21 cellular contexts compared by ENCODE assay signal in genomic region chr3:187519428-187519890, GRCh38.
DNase-seq lines count a peak whose midpoint lies in the region; ATAC-seq, FAIRE-seq and TF ChIP-seq lines count a peak whose summit lies in the region.
"Had no signal": no experiment of that assay in that cellular context is flagged by ENCODE, and none has a peak within 500 bp of the region (broad histone marks: within the 10 kb centered on the region; RNA-seq: fewer than 3 reads in every experiment).

No MANE protein-coding gene starts in this region.

- H3K4me1 Mint-ChIP-seq in nephron (peaks cover 7% of the 10 kb centered on the region), CD14-positive monocyte (no peaks in the 10 kb centered on the region)
- H3K4me1 Mint-ChIP-seq: naive thymus-derived CD8-positive, alpha-beta T cell; stimulated activated memory B cell treated with anti-CD40 and anti-IgM and Interleukin-4, amounts not matched to agents 10 μg/mL and 1 μg/mL and 100 μg/mL, for 72 hours had no signal

- no peak overlapping the region for H2BK120ac ChIP-seq in H1 (replicated peaks; ENCODE audit: low read depth, low read length)

- CTCF ChIA-PET in H1 (lab: Charles Lee; ENCODE audit: partially characterized antibody), result interaction anchor here (0.7 to 1.5 kb wide), 3 partner anchors 9 to 199 kb away, joined by 3 to 4 read pairs (median 3); no protein-coding TSS in a partner anchor

- H3K23me2 ChIP-seq in H1 (ENCODE audit: low read depth, low read length), result no peaks in the 10 kb centered on the region; the same call in none of the 2 replicates

- POLR2A ChIA-PET in H1 (lab: Charles Lee; ENCODE audit: partially characterized antibody), result interaction anchor here (1.3 kb wide), 1 partner anchor 53 kb away, joined by 5 read pairs; no protein-coding TSS in a partner anchor

- H3K27me3 ChIP-seq in HUES64 (ENCODE audit: insufficient read depth, low read length) (no peaks in the 10 kb centered on the region), H1 (replicated peaks in 1 of 4; ENCODE audit: control insufficient read depth in 3 of 4, extremely low read depth in 1 of 4, insufficient read depth in 3 of 4, low read length in 3 of 4) (no peaks in the 10 kb centered on the region)
- H3K27me3 ChIP-seq: upper lobe of right lung had no signal

- peak overlapping the region; percentile 13 for H4K5ac ChIP-seq in H1 (ENCODE audit: insufficient read length, low read depth, low read length)

- no peaks in the 10 kb centered on the region for H3K79me2 ChIP-seq in H1 (ENCODE audit: control insufficient read depth in 1 of 2, insufficient read depth in 2 of 2, low read length in 2 of 2)

- no peak for TF ChIP-seq CTCF in H1 (IDR thresholded peaks at IDR 0.05; ENCODE audit: control extremely low read depth in 1 of 3, insufficient read depth in 1 of 3, low read depth in 1 of 3, low read length in 3 of 3)
- TF ChIP-seq CTCF in nephron (IDR thresholded peaks at IDR 0.05; ENCODE audit: unreplicated experiment in 3 of 3), result no peak
- TF ChIP-seq CTCF in CD14-positive monocyte (IDR thresholded peaks at IDR 0.05), result no peak

- no peak overlapping the region for H2AFZ ChIP-seq in H1 (ENCODE audit: low read length)

- intact Hi-C loops in CD14-positive monocyte (cut with micrococcal nuclease), result no loop called here

- H3K4me1 ChIP-seq in HUES64 (ENCODE audit: insufficient read depth, low read length), result peaks cover 31% of the 10 kb centered on the region
- peaks cover 2 to 16% (median 9%) of the 10 kb centered on the region in 4 experiments; a peak in 4 of 7 replicates for H3K4me1 ChIP-seq in H1 (replicated peaks in 1 of 4; ENCODE audit: control insufficient read depth in 3 of 4, insufficient read depth in 4 of 4, low read length in 3 of 4)
- H3K4me1 ChIP-seq: upper lobe of right lung had no signal

- no peak overlapping the region for H3K56ac ChIP-seq in H1 (replicated peaks; ENCODE audit: insufficient read length, low read depth, low read length)

- TF ChIP-seq EP300 in H1 (IDR thresholded peaks at IDR 0.05; ENCODE audit: borderline replicate concordance in 1 of 2, low read depth in 2 of 2, low read length in 2 of 2), result 0 out of 3 replicates have a peak, but pooled peaks of 1 of the 2 experiments have one; percentile 12

- H3K36me3 Mint-ChIP-seq in nephron (ENCODE audit: low read depth) (no peaks in the 10 kb centered on the region), CD14-positive monocyte (no peaks in the 10 kb centered on the region)
- H3K36me3 Mint-ChIP-seq: naive thymus-derived CD8-positive, alpha-beta T cell; stimulated activated memory B cell treated with anti-CD40 and anti-IgM and Interleukin-4, amounts not matched to agents 10 μg/mL and 1 μg/mL and 100 μg/mL, for 72 hours had no signal

- H4K20me1 ChIP-seq in H1 (replicated peaks in 1 of 2; ENCODE audit: control insufficient read depth in 1 of 2, insufficient read depth in 2 of 2, low read length in 2 of 2), result no peaks in the 10 kb centered on the region

- no peak for ATAC-seq in HG02970 (IDR thresholded peaks at IDR 0.05; ENCODE audit: low FRiP score, unreplicated experiment)
- ATAC-seq: naive thymus-derived CD8-positive, alpha-beta T cell; stimulated activated memory B cell treated with anti-CD40 and anti-IgM and Interleukin-4, amounts not matched to agents 10 μg/mL and 1 μg/mL and 100 μg/mL, for 72 hours; upper lobe of right lung had no signal

- H3K9me3 ChIP-seq in HUES64 (ENCODE audit: insufficient read depth, low read depth, low read length) (no peaks in the 10 kb centered on the region), H1 (ENCODE audit: insufficient read depth in 2 of 2, low read depth in 1 of 2, low read length in 1 of 2) (no peaks in the 10 kb centered on the region)
- H3K9me3 ChIP-seq: SK-N-SH, upper lobe of right lung had no signal

- no peaks in the 10 kb centered on the region for H3K9me3 Mint-ChIP-seq in nephron
- no peaks in the 10 kb centered on the region for H3K9me3 Mint-ChIP-seq in CD14-positive monocyte
- H3K9me3 Mint-ChIP-seq: naive thymus-derived CD8-positive, alpha-beta T cell; stimulated activated memory B cell treated with anti-CD40 and anti-IgM and Interleukin-4, amounts not matched to agents 10 μg/mL and 1 μg/mL and 100 μg/mL, for 72 hours had no signal

- peak overlapping the region; percentile 16 for H2BK20ac ChIP-seq in H1 (ENCODE audit: low read length)

- H3K36me3 ChIP-seq in HUES64 (ENCODE audit: insufficient read depth, low read length), result no peaks in the 10 kb centered on the region
- H3K36me3 ChIP-seq in H1 (ENCODE audit: control insufficient read depth in 2 of 4, insufficient read depth in 4 of 4, low read length in 3 of 4), result peaks cover 0 to 2% (median 0%) of the 10 kb centered on the region in 4 experiments; a peak in 1 of 8 replicates
- H3K36me3 ChIP-seq: upper lobe of right lung had no signal

- no peaks in the 10 kb centered on the region for H3K27me3 Mint-ChIP-seq in nephron (ENCODE audit: low read depth)
- H3K27me3 Mint-ChIP-seq in CD14-positive monocyte (ENCODE audit: low read depth in 3 of 3), result peaks cover 0 to 4% (median 1%) of the 10 kb centered on the region in 3 donors
- H3K27me3 Mint-ChIP-seq: stimulated activated memory B cell treated with anti-CD40 and anti-IgM and Interleukin-4, amounts not matched to agents 10 μg/mL and 1 μg/mL and 100 μg/mL, for 72 hours had no signal

- no peak overlapping the region for H3K4me3 Mint-ChIP-seq in nephron
- H3K4me3 Mint-ChIP-seq in CD14-positive monocyte, result no peak overlapping the region
- H3K4me3 Mint-ChIP-seq: naive thymus-derived CD8-positive, alpha-beta T cell; stimulated activated memory B cell treated with anti-CD40 and anti-IgM and Interleukin-4, amounts not matched to agents 10 μg/mL and 1 μg/mL and 100 μg/mL, for 72 hours had no signal

- H3K27ac ChIP-seq in HUES64 (ENCODE audit: low read depth, low read length) (peak overlapping the region; percentile 81), H1 (ENCODE audit: low read depth, low read length) (no peak overlapping the region)
- H3K27ac ChIP-seq: upper lobe of right lung had no signal

- H2BK12ac ChIP-seq in H1 (ENCODE audit: low read depth, low read length), result no peak overlapping the region

- H2BK15ac ChIP-seq in H1 (ENCODE audit: low read length), result no peak overlapping the region

- FAIRE-seq in H1 (lab: Jason Lieb, UNC), result peak; percentile 94
- FAIRE-seq: endometrium, G401.6, GM19239 had no signal

- no peak overlapping the region for H3K14ac ChIP-seq in H1 (ENCODE audit: insufficient read length)

- no peak for TF ChIP-seq POLR2A in H1 (IDR thresholded peaks at IDR 0.05; ENCODE audit: control extremely low read depth in 1 of 2, low read depth in 2 of 2, low read length in 2 of 2)

- no peak overlapping the region for H3K4ac ChIP-seq in H1 (replicated peaks; ENCODE audit: insufficient read length, low read depth, low read length)

- H3K79me1 ChIP-seq in H1 (ENCODE audit: low read depth, low read length), result no peaks in the 10 kb centered on the region

- DNase-seq in EH (ENCODE audit: low read depth) (peak; percentile 92), H1 (ENCODE audit: low read depth in 1 of 2, low spot score in 2 of 2) (peak; percentile 41 to 51), UCSD-AML1 (lab: John Stamatoyannopoulos, UW; ENCODE audit: unreplicated experiment) (no peak), CD14-positive monocyte (ENCODE audit: low spot score) (no peak), DMS53 treated with DMSO at 0.1 percent for 48 hours (lab: John Stamatoyannopoulos, UW; ENCODE audit: unreplicated experiment) (no peak)
- DNase-seq: activated CD8-positive, alpha-beta memory T cell treated with anti-CD3 and anti-CD28 coated beads for 24 hours; activated gamma-delta T cell; GOT3; left ventricle myocardium superior; naive thymus-derived CD8-positive, alpha-beta T cell; NCI-H1092 treated with DMSO at 0.1 percent for 48 hours; NCI-H345; SK-N-SH; upper lobe of right lung had no signal

- peak overlapping the region; percentile 93 for H2BK5ac ChIP-seq in H1 (ENCODE audit: low read depth, low read length)

- peak overlapping the region in 2 of 3 experiments; percentile 9 to 44 for H3K27ac Mint-ChIP-seq in nephron
- H3K27ac Mint-ChIP-seq in CD14-positive monocyte, result no peak overlapping the region
- H3K27ac Mint-ChIP-seq: naive thymus-derived CD8-positive, alpha-beta T cell; stimulated activated memory B cell treated with anti-CD40 and anti-IgM and Interleukin-4, amounts not matched to agents 10 μg/mL and 1 μg/mL and 100 μg/mL, for 72 hours had no signal

- H4K8ac ChIP-seq in H1 (ENCODE audit: extremely low read depth, insufficient read depth, low read length), result no peak overlapping the region

- WGBS in HUES64, result 30% methylated on average over 9 of the region's 9 CpGs
- 32% methylated on average over 9 of the region's 9 CpGs; no CpG with 5 or more reads in 1 of the 2 experiments for WGBS in H1 (ENCODE audit: extremely low coverage in 1 of 2, insufficient coverage in 1 of 2, insufficient read length in 1 of 2, insufficient replicate concordance in 2 of 2, low coverage in 1 of 2, low lambda C conversion rate in 2 of 2, missing lambda C conversion rate in 1 of 2), 2 experiments

- H2AK5ac ChIP-seq in H1 (ENCODE audit: low read depth, low read length), result no peak overlapping the region

- peak overlapping the region; percentile 7 to 48; a peak in 3 of 4 replicates for H3K4me2 ChIP-seq in H1 (ENCODE audit: insufficient read depth in 1 of 2, low read depth in 2 of 2, low read length in 2 of 2)
- H3K4me2 ChIP-seq: SK-N-SH had no signal

- no peak overlapping the region for H3K4me3 ChIP-seq in HUES64 (ENCODE audit: low read length)
- H3K4me3 ChIP-seq in H1 (ENCODE audit: extremely low read depth in 1 of 4, insufficient read depth in 2 of 4, low read depth in 3 of 4, low read length in 4 of 4), result no peak overlapping the region
- H3K4me3 ChIP-seq: upper lobe of right lung had no signal

- H3K23ac ChIP-seq in H1 (ENCODE audit: insufficient read length), result no peak overlapping the region

- H3K18ac ChIP-seq in H1 (ENCODE audit: extremely low read depth, low read length), result peak overlapping the region; percentile 19; the same call in 1 of the 2 replicates

- TF ChIP-seq RAD21 in H1 (IDR thresholded peaks at IDR 0.05 in 1 of 2, conservative IDR thresholded peaks at IDR 0.05 in 1 of 2; ENCODE audit: low read depth in 2 of 2, low read length in 2 of 2), result no peak

- no peak overlapping the region for H4K91ac ChIP-seq in H1 (replicated peaks; ENCODE audit: insufficient read length, low read length)

- H3K9ac ChIP-seq in HUES64 (ENCODE audit: low read depth, low read length), result peak overlapping the region; percentile 18; the same call in 1 of the 2 replicates
- no peak overlapping the region for H3K9ac ChIP-seq in H1 (replicated peaks in 1 of 4; ENCODE audit: extremely low read depth in 1 of 4, low read depth in 3 of 4, low read length in 3 of 4)
- H3K9ac ChIP-seq: SK-N-SH had no signal

TF ChIP-seq in H1, 55 proteins besides CTCF, POLR2A, EP300 and RAD21 (continues in another document):
- peak; percentile 11 for TF ChIP-seq NANOG (IDR thresholded peaks at IDR 0.05; ENCODE audit: insufficient read depth, low read depth, low read length, poor library complexity, severe bottlenecking)
- TF ChIP-seq JUND (IDR thresholded peaks at IDR 0.05; ENCODE audit: low read length), result peak; percentile 74
- TF ChIP-seq ATF3 (IDR thresholded peaks at IDR 0.05; ENCODE audit: insufficient read depth, low read depth, low read length), result no peak

Comparison
In these comparisons a context has a peak if more than half of its experiments do, and no peak if none do; other contexts are left out.
1. DNase-seq: peak in EH (single experiment) and H1 (2 of 2); none in UCSD-AML1 (single experiment), CD14-positive monocyte (single experiment) and DMS53 treated with DMSO at 0.1 percent for 48 hours (single experiment).
2. H3K27ac Mint-ChIP-seq: peak in nephron (2 of 3); none in CD14-positive monocyte (0 of 7).